In genomic region chr5:50501510-50502209, GRCh38 we compare ENCODE assay signal across 8 cellular contexts.
DNase-seq lines count a peak whose midpoint lies in the region; ATAC-seq and TF ChIP-seq lines count a peak whose summit lies in the region.

No MANE protein-coding gene starts in this region.

- no peaks in the 10 kb centered on the region for H3K36me3 Mint-ChIP-seq in activated T-cell treated with anti-CD3 and anti-CD28 coated beads, Interleukin-2, amount 50 U/mL, for 4 hours (ENCODE audit: insufficient read depth)
- H3K36me3 Mint-ChIP-seq in activated T-cell treated with anti-CD3 and anti-CD28 coated beads, Interleukin-2, amount 50 U/mL, for 24 hours (ENCODE audit: low read depth), result peaks cover 5% of the 10 kb centered on the region
- peaks cover 3% of the 10 kb centered on the region for H3K36me3 Mint-ChIP-seq in stimulated activated naive CD8-positive, alpha-beta T cell treated with anti-CD3 and anti-CD28 coated beads, Interleukin-15, Interleukin-2, amounts not matched to agents 100 ng/mL and 50 ng/mL, for 24 hours (ENCODE audit: low read depth)
- H3K36me3 Mint-ChIP-seq in nephron progenitor cell (ENCODE audit: low read depth), result no peaks in the 10 kb centered on the region

- no peak for DNase-seq in activated T-cell treated with anti-CD3 and anti-CD28 coated beads, Interleukin-2, amount 50 U/mL, for 4 hours
- no peak for DNase-seq in activated T-cell treated with anti-CD3 and anti-CD28 coated beads, Interleukin-2, amount 50 U/mL, for 24 hours
- DNase-seq in OCI-M1 (lab: John Stamatoyannopoulos, UW), result peak; percentile 91
- DNase-seq in iPS-NIHi11 (ENCODE audit: low spot score), result no peak
- DNase-seq in nephron progenitor cell, result no peak
- DNase-seq in DMS114 treated with DMSO at 0.1 percent for 48 hours (lab: John Stamatoyannopoulos, UW; ENCODE audit: unreplicated experiment), result no peak

- H3K27ac Mint-ChIP-seq in activated T-cell treated with anti-CD3 and anti-CD28 coated beads, Interleukin-2, amount 50 U/mL, for 24 hours, result no peak overlapping the region
- H3K27ac Mint-ChIP-seq in stimulated activated naive CD8-positive, alpha-beta T cell treated with anti-CD3 and anti-CD28 coated beads, Interleukin-15, Interleukin-2, amounts not matched to agents 100 ng/mL and 50 ng/mL, for 24 hours, result no peak overlapping the region
- no peak overlapping the region for H3K27ac Mint-ChIP-seq in nephron progenitor cell

- peak; percentile 85 to 89 for ATAC-seq in activated T-cell treated with anti-CD3 and anti-CD28 coated beads, Interleukin-2, amount 50 U/mL, for 4 hours
- peak; percentile 97 for ATAC-seq in HG03025 (IDR thresholded peaks at IDR 0.05; ENCODE audit: low FRiP score, unreplicated experiment)

- no peak for TF ChIP-seq CTCF in nephron progenitor cell (IDR thresholded peaks at IDR 0.05)

- H3K9me3 Mint-ChIP-seq in activated T-cell treated with anti-CD3 and anti-CD28 coated beads, Interleukin-2, amount 50 U/mL, for 4 hours, result peaks cover 6% of the 10 kb centered on the region
- H3K9me3 Mint-ChIP-seq in activated T-cell treated with anti-CD3 and anti-CD28 coated beads, Interleukin-2, amount 50 U/mL, for 24 hours, result peaks cover 2% of the 10 kb centered on the region
- no peaks in the 10 kb centered on the region for H3K9me3 Mint-ChIP-seq in stimulated activated naive CD8-positive, alpha-beta T cell treated with anti-CD3 and anti-CD28 coated beads, Interleukin-15, Interleukin-2, amounts not matched to agents 100 ng/mL and 50 ng/mL, for 24 hours
- peaks cover 29% of the 10 kb centered on the region for H3K9me3 Mint-ChIP-seq in nephron progenitor cell

- no peaks in the 10 kb centered on the region for H3K27me3 Mint-ChIP-seq in activated T-cell treated with anti-CD3 and anti-CD28 coated beads, Interleukin-2, amount 50 U/mL, for 4 hours (ENCODE audit: low read depth)
- H3K27me3 Mint-ChIP-seq in activated T-cell treated with anti-CD3 and anti-CD28 coated beads, Interleukin-2, amount 50 U/mL, for 24 hours, result no peaks in the 10 kb centered on the region
- no peaks in the 10 kb centered on the region for H3K27me3 Mint-ChIP-seq in stimulated activated naive CD8-positive, alpha-beta T cell treated with anti-CD3 and anti-CD28 coated beads, Interleukin-15, Interleukin-2, amounts not matched to agents 100 ng/mL and 50 ng/mL, for 24 hours
- peaks cover 7% of the 10 kb centered on the region for H3K27me3 Mint-ChIP-seq in nephron progenitor cell (ENCODE audit: low read depth, poor library complexity)

- H3K4me3 Mint-ChIP-seq in activated T-cell treated with anti-CD3 and anti-CD28 coated beads, Interleukin-2, amount 50 U/mL, for 4 hours, result no peak overlapping the region
- no peak overlapping the region for H3K4me3 Mint-ChIP-seq in activated T-cell treated with anti-CD3 and anti-CD28 coated beads, Interleukin-2, amount 50 U/mL, for 24 hours
- peak overlapping the region; percentile 54 for H3K4me3 Mint-ChIP-seq in stimulated activated naive CD8-positive, alpha-beta T cell treated with anti-CD3 and anti-CD28 coated beads, Interleukin-15, Interleukin-2, amounts not matched to agents 100 ng/mL and 50 ng/mL, for 24 hours
- H3K4me3 Mint-ChIP-seq in nephron progenitor cell, result no peak overlapping the region

- peaks cover 15% of the 10 kb centered on the region for H3K4me1 Mint-ChIP-seq in activated T-cell treated with anti-CD3 and anti-CD28 coated beads, Interleukin-2, amount 50 U/mL, for 4 hours (ENCODE audit: low read depth)
- H3K4me1 Mint-ChIP-seq in activated T-cell treated with anti-CD3 and anti-CD28 coated beads, Interleukin-2, amount 50 U/mL, for 24 hours (ENCODE audit: low read depth), result peaks cover 14% of the 10 kb centered on the region
- H3K4me1 Mint-ChIP-seq in stimulated activated naive CD8-positive, alpha-beta T cell treated with anti-CD3 and anti-CD28 coated beads, Interleukin-15, Interleukin-2, amounts not matched to agents 100 ng/mL and 50 ng/mL, for 24 hours (ENCODE audit: low read depth), result peaks cover 15% of the 10 kb centered on the region
- no peaks in the 10 kb centered on the region for H3K4me1 Mint-ChIP-seq in nephron progenitor cell
